Comparison of ENCODE assay signal across 1 cellular context in genomic region chr11:112162761-112163669, GRCh38.
TF ChIP-seq lines count a peak whose summit lies in the region.

No MANE protein-coding gene starts in this region.

TF ChIP-seq in IMR-90, 13 proteins besides CTCF, POLR2A, EP300 and RAD21 (continued from another document):
- TF ChIP-seq FOS (IDR thresholded peaks at IDR 0.05; ENCODE audit: low read depth, low read length), result no peak
- no peak for TF ChIP-seq MAZ (IDR thresholded peaks at IDR 0.05; ENCODE audit: borderline replicate concordance, low read depth, low read length)
- TF ChIP-seq MXI1 (IDR thresholded peaks at IDR 0.05; ENCODE audit: borderline replicate concordance, low read depth, low read length), result no peak
